2 cellular contexts compared by ENCODE assay signal in the genomic region with DNA sequence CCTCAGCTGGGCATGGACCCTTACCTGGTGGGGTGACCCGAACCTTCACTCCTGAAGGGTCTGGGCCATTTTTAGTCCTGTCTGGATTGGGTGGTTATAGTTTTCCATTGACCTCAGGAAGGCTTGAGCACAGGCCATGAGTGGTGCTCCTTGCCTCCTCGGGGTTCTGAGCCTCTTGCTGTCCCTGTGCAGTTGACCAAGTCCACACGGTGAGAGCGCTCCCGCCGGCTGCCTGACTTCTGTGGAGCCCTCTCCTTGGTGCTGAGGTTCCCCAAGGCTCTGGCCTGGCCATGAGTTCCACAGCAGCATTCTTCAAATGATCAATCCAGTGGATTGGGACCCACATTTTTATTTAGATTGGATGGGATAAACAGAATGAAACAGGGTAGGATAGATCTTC.
A peak's percentile ranks its signal among the peaks of the same experiment; 100 is the strongest.
TF ChIP-seq lines count a peak whose summit lies in the region.

No MANE protein-coding gene starts in this region.

TF ChIP-seq in SK-N-SH, 30 proteins besides CTCF, POLR2A, EP300 and RAD21 (continued from another document):
- TF ChIP-seq, protein P1, sequence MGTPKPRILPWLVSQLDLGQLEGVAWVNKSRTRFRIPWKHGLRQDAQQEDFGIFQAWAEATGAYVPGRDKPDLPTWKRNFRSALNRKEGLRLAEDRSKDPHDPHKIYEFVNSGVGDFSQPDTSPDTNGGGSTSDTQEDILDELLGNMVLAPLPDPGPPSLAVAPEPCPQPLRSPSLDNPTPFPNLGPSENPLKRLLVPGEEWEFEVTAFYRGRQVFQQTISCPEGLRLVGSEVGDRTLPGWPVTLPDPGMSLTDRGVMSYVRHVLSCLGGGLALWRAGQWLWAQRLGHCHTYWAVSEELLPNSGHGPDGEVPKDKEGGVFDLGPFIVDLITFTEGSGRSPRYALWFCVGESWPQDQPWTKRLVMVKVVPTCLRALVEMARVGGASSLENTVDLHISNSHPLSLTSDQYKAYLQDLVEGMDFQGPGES (IDR thresholded peaks at IDR 0.05; ENCODE audit: low read depth, low read length), result no peak
- TF ChIP-seq, protein P2, sequence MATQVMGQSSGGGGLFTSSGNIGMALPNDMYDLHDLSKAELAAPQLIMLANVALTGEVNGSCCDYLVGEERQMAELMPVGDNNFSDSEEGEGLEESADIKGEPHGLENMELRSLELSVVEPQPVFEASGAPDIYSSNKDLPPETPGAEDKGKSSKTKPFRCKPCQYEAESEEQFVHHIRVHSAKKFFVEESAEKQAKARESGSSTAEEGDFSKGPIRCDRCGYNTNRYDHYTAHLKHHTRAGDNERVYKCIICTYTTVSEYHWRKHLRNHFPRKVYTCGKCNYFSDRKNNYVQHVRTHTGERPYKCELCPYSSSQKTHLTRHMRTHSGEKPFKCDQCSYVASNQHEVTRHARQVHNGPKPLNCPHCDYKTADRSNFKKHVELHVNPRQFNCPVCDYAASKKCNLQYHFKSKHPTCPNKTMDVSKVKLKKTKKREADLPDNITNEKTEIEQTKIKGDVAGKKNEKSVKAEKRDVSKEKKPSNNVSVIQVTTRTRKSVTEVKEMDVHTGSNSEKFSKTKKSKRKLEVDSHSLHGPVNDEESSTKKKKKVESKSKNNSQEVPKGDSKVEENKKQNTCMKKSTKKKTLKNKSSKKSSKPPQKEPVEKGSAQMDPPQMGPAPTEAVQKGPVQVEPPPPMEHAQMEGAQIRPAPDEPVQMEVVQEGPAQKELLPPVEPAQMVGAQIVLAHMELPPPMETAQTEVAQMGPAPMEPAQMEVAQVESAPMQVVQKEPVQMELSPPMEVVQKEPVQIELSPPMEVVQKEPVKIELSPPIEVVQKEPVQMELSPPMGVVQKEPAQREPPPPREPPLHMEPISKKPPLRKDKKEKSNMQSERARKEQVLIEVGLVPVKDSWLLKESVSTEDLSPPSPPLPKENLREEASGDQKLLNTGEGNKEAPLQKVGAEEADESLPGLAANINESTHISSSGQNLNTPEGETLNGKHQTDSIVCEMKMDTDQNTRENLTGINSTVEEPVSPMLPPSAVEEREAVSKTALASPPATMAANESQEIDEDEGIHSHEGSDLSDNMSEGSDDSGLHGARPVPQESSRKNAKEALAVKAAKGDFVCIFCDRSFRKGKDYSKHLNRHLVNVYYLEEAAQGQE (IDR thresholded peaks at IDR 0.05; ENCODE audit: low read depth, low read length), result peak; percentile 77; the same call in 1 of the 2 replicates
- TF ChIP-seq TAF1 (IDR thresholded peaks at IDR 0.05; ENCODE audit: borderline replicate concordance, low read depth, low read length) (no peak), SMC3 (IDR thresholded peaks at IDR 0.05; ENCODE audit: low read depth, low read length) (no peak), RXRA (IDR thresholded peaks at IDR 0.05; ENCODE audit: borderline replicate concordance, low read depth) (no peak), RFX5 (IDR thresholded peaks at IDR 0.05; ENCODE audit: low read length) (no peak)

TF ChIP-seq in SK-N-SH treated with all-trans-retinoic acid at 6 μM for 48 hours, 23 proteins besides CTCF, POLR2A, EP300 and RAD21 (continued from another document):
- TF ChIP-seq, protein P3, sequence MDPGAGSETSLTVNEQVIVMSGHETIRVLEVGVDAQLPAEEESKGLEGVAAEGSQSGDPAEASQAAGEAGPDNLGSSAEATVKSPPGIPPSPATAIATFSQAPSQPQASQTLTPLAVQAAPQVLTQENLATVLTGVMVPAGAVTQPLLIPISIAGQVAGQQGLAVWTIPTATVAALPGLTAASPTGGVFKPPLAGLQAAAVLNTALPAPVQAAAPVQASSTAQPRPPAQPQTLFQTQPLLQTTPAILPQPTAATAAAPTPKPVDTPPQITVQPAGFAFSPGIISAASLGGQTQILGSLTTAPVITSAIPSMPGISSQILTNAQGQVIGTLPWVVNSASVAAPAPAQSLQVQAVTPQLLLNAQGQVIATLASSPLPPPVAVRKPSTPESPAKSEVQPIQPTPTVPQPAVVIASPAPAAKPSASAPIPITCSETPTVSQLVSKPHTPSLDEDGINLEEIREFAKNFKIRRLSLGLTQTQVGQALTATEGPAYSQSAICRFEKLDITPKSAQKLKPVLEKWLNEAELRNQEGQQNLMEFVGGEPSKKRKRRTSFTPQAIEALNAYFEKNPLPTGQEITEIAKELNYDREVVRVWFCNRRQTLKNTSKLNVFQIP (CRISPR knock-in tag; IDR thresholded peaks at IDR 0.05; ENCODE audit: borderline replicate concordance, low read depth), result no peak
- TF ChIP-seq TCF4 (CRISPR knock-in tag; IDR thresholded peaks at IDR 0.05; ENCODE audit: borderline replicate concordance), result no peak
- TF ChIP-seq ZNF8 (CRISPR knock-in tag; IDR thresholded peaks at IDR 0.05), result no peak
- TF ChIP-seq, protein P4, sequence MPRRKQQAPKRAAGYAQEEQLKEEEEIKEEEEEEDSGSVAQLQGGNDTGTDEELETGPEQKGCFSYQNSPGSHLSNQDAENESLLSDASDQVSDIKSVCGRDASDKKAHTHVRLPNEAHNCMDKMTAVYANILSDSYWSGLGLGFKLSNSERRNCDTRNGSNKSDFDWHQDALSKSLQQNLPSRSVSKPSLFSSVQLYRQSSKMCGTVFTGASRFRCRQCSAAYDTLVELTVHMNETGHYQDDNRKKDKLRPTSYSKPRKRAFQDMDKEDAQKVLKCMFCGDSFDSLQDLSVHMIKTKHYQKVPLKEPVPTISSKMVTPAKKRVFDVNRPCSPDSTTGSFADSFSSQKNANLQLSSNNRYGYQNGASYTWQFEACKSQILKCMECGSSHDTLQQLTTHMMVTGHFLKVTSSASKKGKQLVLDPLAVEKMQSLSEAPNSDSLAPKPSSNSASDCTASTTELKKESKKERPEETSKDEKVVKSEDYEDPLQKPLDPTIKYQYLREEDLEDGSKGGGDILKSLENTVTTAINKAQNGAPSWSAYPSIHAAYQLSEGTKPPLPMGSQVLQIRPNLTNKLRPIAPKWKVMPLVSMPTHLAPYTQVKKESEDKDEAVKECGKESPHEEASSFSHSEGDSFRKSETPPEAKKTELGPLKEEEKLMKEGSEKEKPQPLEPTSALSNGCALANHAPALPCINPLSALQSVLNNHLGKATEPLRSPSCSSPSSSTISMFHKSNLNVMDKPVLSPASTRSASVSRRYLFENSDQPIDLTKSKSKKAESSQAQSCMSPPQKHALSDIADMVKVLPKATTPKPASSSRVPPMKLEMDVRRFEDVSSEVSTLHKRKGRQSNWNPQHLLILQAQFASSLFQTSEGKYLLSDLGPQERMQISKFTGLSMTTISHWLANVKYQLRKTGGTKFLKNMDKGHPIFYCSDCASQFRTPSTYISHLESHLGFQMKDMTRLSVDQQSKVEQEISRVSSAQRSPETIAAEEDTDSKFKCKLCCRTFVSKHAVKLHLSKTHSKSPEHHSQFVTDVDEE (CRISPR knock-in tag; IDR thresholded peaks at IDR 0.05), result no peak
- TF ChIP-seq SNAI2 (CRISPR knock-in tag; IDR thresholded peaks at IDR 0.05), result no peak
- no peak for TF ChIP-seq BACH2 (CRISPR knock-in tag; IDR thresholded peaks at IDR 0.05; ENCODE audit: borderline replicate concordance)
- TF ChIP-seq GLIS3 (CRISPR knock-in tag; IDR thresholded peaks at IDR 0.05), result no peak
- TF ChIP-seq, protein P5, sequence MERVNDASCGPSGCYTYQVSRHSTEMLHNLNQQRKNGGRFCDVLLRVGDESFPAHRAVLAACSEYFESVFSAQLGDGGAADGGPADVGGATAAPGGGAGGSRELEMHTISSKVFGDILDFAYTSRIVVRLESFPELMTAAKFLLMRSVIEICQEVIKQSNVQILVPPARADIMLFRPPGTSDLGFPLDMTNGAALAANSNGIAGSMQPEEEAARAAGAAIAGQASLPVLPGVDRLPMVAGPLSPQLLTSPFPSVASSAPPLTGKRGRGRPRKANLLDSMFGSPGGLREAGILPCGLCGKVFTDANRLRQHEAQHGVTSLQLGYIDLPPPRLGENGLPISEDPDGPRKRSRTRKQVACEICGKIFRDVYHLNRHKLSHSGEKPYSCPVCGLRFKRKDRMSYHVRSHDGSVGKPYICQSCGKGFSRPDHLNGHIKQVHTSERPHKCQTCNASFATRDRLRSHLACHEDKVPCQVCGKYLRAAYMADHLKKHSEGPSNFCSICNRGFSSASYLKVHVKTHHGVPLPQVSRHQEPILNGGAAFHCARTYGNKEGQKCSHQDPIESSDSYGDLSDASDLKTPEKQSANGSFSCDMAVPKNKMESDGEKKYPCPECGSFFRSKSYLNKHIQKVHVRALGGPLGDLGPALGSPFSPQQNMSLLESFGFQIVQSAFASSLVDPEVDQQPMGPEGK (CRISPR knock-in tag; IDR thresholded peaks at IDR 0.05; ENCODE audit: borderline replicate concordance), result no peak
- TF ChIP-seq ZFP30 (CRISPR knock-in tag; IDR thresholded peaks at IDR 0.05), result no peak
- no peak for TF ChIP-seq ESRRG (CRISPR knock-in tag; IDR thresholded peaks at IDR 0.05)
